In genomic region chr5:893137-893506, GRCh38 we compare ENCODE assay signal across 1 cellular context.
TF ChIP-seq lines count a peak whose summit lies in the region.

No MANE protein-coding gene starts in this region.

TF ChIP-seq in GM12878, 131 proteins besides CTCF, POLR2A, EP300 and RAD21:
- TF ChIP-seq ZBED1 (IDR thresholded peaks at IDR 0.05; ENCODE audit: borderline replicate concordance) (no peak), BACH1 (IDR thresholded peaks at IDR 0.05; ENCODE audit: borderline replicate concordance) (no peak), NFIC (IDR thresholded peaks at IDR 0.05; ENCODE audit: low read depth, low read length) (no peak), TCF3 (IDR thresholded peaks at IDR 0.05; ENCODE audit: borderline replicate concordance, insufficient read depth, low read depth, low read length) (no peak), TBL1XR1 (IDR thresholded peaks at IDR 0.05; ENCODE audit: low read depth, low read length) (no peak), ZBTB33 (IDR thresholded peaks at IDR 0.05) (no peak), CBX5 (IDR thresholded peaks at IDR 0.05; ENCODE audit: low read depth) (no peak)
